1 cellular context compared by ENCODE assay signal in the genomic region with DNA sequence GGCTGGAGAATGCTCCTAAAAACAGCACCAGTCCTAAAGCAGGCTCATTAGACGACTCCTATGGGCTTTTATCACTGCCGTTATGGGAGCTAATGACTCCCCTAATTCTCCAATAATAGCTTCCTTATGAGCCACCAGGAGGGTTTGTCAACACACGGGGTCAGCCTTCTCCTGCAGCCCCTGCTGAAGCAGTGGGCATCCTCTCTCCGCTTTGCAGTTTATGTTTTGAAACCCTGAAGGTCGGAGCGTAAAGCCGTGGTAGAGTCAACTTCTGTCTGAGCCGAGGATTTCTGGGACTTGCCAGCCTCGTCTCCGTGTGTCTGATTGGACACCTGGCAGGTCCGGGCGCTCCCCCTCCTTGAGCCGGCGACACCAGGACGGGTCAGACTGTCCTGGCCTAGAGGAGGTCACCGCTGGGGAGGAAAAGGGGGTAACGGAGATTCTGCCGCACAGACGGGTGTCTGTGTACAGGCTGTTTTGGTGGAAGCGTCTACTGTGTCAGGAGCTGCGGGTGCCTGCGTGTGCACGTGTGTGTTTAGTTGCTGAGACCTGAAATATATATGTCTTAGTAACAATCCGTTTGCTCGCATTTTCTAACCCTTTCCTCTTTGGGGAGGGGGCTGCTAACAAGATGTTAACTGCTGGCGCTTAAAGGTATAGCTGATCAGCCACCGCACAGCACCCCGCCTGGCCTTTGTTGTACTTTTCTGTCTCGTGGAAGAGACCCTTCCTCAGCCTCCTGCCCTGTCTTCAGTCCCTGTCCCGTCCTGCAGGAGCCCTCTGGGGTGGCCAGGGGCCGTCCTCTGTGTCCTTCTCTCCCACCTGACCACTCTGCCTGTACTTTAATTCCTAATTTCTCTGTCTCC.
TF ChIP-seq lines count a peak whose summit lies in the region.

No MANE protein-coding gene starts in this region.

TF ChIP-seq in HEK293, 187 proteins besides CTCF, POLR2A, EP300 and RAD21 (continued from another document and continues in another):
- TF ChIP-seq, protein P1, sequence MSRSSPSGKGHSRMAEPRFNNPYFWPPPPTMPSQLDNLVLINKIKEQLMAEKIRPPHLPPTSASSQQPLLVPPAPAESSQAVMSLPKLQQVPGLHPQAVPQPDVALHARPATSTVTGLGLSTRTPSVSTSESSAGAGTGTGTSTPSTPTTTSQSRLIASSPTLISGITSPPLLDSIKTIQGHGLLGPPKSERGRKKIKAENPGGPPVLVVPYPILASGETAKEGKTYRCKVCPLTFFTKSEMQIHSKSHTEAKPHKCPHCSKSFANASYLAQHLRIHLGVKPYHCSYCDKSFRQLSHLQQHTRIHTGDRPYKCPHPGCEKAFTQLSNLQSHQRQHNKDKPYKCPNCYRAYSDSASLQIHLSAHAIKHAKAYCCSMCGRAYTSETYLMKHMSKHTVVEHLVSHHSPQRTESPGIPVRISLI (tag by site-specific recombination; IDR thresholded peaks at IDR 0.05) = no peak
- TF ChIP-seq ZNF629 (tag by site-specific recombination; IDR thresholded peaks at IDR 0.05) = 0 out of 2 replicates have a peak, but pooled peaks have one; percentile 12
- no peak for TF ChIP-seq SCRT1 (tag by site-specific recombination; IDR thresholded peaks at IDR 0.05; ENCODE audit: borderline replicate concordance)
- TF ChIP-seq, protein P2, sequence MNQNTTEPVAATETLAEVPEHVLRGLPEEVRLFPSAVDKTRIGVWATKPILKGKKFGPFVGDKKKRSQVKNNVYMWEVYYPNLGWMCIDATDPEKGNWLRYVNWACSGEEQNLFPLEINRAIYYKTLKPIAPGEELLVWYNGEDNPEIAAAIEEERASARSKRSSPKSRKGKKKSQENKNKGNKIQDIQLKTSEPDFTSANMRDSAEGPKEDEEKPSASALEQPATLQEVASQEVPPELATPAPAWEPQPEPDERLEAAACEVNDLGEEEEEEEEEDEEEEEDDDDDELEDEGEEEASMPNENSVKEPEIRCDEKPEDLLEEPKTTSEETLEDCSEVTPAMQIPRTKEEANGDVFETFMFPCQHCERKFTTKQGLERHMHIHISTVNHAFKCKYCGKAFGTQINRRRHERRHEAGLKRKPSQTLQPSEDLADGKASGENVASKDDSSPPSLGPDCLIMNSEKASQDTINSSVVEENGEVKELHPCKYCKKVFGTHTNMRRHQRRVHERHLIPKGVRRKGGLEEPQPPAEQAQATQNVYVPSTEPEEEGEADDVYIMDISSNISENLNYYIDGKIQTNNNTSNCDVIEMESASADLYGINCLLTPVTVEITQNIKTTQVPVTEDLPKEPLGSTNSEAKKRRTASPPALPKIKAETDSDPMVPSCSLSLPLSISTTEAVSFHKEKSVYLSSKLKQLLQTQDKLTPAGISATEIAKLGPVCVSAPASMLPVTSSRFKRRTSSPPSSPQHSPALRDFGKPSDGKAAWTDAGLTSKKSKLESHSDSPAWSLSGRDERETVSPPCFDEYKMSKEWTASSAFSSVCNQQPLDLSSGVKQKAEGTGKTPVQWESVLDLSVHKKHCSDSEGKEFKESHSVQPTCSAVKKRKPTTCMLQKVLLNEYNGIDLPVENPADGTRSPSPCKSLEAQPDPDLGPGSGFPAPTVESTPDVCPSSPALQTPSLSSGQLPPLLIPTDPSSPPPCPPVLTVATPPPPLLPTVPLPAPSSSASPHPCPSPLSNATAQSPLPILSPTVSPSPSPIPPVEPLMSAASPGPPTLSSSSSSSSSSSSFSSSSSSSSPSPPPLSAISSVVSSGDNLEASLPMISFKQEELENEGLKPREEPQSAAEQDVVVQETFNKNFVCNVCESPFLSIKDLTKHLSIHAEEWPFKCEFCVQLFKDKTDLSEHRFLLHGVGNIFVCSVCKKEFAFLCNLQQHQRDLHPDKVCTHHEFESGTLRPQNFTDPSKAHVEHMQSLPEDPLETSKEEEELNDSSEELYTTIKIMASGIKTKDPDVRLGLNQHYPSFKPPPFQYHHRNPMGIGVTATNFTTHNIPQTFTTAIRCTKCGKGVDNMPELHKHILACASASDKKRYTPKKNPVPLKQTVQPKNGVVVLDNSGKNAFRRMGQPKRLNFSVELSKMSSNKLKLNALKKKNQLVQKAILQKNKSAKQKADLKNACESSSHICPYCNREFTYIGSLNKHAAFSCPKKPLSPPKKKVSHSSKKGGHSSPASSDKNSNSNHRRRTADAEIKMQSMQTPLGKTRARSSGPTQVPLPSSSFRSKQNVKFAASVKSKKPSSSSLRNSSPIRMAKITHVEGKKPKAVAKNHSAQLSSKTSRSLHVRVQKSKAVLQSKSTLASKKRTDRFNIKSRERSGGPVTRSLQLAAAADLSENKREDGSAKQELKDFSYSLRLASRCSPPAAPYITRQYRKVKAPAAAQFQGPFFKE (tag by site-specific recombination; IDR thresholded peaks at IDR 0.05; ENCODE audit: borderline replicate concordance) = no peak
- TF ChIP-seq ZNF184 (tag by site-specific recombination; IDR thresholded peaks at IDR 0.05) = no peak
- TF ChIP-seq, protein P3, sequence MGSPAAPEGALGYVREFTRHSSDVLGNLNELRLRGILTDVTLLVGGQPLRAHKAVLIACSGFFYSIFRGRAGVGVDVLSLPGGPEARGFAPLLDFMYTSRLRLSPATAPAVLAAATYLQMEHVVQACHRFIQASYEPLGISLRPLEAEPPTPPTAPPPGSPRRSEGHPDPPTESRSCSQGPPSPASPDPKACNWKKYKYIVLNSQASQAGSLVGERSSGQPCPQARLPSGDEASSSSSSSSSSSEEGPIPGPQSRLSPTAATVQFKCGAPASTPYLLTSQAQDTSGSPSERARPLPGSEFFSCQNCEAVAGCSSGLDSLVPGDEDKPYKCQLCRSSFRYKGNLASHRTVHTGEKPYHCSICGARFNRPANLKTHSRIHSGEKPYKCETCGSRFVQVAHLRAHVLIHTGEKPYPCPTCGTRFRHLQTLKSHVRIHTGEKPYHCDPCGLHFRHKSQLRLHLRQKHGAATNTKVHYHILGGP (tag by site-specific recombination; IDR thresholded peaks at IDR 0.05) = no peak
- peak; percentile 33 for TF ChIP-seq GLIS1 (tag by site-specific recombination; IDR thresholded peaks at IDR 0.05)
- TF ChIP-seq ZNF37A (tag by site-specific recombination; IDR thresholded peaks at IDR 0.05) = no peak
- TF ChIP-seq ZNF544 (tag by site-specific recombination; IDR thresholded peaks at IDR 0.05) = no peak
- TF ChIP-seq ZNF600 (tag by site-specific recombination; IDR thresholded peaks at IDR 0.05) = peak; percentile 40; the same call in 1 of the 2 replicates
- TF ChIP-seq, protein P4, sequence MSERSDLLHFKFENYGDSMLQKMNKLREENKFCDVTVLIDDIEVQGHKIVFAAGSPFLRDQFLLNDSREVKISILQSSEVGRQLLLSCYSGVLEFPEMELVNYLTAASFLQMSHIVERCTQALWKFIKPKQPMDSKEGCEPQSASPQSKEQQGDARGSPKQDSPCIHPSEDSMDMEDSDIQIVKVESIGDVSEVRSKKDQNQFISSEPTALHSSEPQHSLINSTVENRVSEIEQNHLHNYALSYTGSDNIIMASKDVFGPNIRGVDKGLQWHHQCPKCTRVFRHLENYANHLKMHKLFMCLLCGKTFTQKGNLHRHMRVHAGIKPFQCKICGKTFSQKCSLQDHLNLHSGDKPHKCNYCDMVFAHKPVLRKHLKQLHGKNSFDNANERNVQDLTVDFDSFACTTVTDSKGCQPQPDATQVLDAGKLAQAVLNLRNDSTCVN (tag by site-specific recombination; optimal IDR thresholded peaks at IDR 0.05) = peak; percentile 35
- no peak for TF ChIP-seq RBAK (tag by site-specific recombination; IDR thresholded peaks at IDR 0.05)
- no peak for TF ChIP-seq ZNF529 (tag by site-specific recombination; IDR thresholded peaks at IDR 0.05; ENCODE audit: insufficient replicate concordance)
- TF ChIP-seq, protein P5, sequence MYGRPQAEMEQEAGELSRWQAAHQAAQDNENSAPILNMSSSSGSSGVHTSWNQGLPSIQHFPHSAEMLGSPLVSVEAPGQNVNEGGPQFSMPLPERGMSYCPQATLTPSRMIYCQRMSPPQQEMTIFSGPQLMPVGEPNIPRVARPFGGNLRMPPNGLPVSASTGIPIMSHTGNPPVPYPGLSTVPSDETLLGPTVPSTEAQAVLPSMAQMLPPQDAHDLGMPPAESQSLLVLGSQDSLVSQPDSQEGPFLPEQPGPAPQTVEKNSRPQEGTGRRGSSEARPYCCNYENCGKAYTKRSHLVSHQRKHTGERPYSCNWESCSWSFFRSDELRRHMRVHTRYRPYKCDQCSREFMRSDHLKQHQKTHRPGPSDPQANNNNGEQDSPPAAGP (tag by site-specific recombination; IDR thresholded peaks at IDR 0.05) = no peak
- TF ChIP-seq, protein P6, sequence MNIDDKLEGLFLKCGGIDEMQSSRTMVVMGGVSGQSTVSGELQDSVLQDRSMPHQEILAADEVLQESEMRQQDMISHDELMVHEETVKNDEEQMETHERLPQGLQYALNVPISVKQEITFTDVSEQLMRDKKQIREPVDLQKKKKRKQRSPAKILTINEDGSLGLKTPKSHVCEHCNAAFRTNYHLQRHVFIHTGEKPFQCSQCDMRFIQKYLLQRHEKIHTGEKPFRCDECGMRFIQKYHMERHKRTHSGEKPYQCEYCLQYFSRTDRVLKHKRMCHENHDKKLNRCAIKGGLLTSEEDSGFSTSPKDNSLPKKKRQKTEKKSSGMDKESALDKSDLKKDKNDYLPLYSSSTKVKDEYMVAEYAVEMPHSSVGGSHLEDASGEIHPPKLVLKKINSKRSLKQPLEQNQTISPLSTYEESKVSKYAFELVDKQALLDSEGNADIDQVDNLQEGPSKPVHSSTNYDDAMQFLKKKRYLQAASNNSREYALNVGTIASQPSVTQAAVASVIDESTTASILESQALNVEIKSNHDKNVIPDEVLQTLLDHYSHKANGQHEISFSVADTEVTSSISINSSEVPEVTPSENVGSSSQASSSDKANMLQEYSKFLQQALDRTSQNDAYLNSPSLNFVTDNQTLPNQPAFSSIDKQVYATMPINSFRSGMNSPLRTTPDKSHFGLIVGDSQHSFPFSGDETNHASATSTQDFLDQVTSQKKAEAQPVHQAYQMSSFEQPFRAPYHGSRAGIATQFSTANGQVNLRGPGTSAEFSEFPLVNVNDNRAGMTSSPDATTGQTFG (tag by site-specific recombination; IDR thresholded peaks at IDR 0.05; ENCODE audit: borderline replicate concordance) = no peak
- no peak for TF ChIP-seq ZNF830 (tag by site-specific recombination; IDR thresholded peaks at IDR 0.05; ENCODE audit: low read depth)
- no peak for TF ChIP-seq MZF1 (tag by site-specific recombination; IDR thresholded peaks at IDR 0.05; ENCODE audit: borderline replicate concordance)
- no peak for TF ChIP-seq ZNF664 (tag by site-specific recombination; IDR thresholded peaks at IDR 0.05)
- TF ChIP-seq, protein P7, sequence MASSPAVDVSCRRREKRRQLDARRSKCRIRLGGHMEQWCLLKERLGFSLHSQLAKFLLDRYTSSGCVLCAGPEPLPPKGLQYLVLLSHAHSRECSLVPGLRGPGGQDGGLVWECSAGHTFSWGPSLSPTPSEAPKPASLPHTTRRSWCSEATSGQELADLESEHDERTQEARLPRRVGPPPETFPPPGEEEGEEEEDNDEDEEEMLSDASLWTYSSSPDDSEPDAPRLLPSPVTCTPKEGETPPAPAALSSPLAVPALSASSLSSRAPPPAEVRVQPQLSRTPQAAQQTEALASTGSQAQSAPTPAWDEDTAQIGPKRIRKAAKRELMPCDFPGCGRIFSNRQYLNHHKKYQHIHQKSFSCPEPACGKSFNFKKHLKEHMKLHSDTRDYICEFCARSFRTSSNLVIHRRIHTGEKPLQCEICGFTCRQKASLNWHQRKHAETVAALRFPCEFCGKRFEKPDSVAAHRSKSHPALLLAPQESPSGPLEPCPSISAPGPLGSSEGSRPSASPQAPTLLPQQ (tag by site-specific recombination; IDR thresholded peaks at IDR 0.05) = no peak
- TF ChIP-seq OSR2 (tag by site-specific recombination; IDR thresholded peaks at IDR 0.05) = peak; percentile 58
- no peak for TF ChIP-seq ZSCAN23 (tag by site-specific recombination; IDR thresholded peaks at IDR 0.05)
- no peak; the same call in 1 of the 2 replicates for TF ChIP-seq REPIN1 (tag by site-specific recombination; IDR thresholded peaks at IDR 0.05; ENCODE audit: low read depth)
- TF ChIP-seq, protein P8, sequence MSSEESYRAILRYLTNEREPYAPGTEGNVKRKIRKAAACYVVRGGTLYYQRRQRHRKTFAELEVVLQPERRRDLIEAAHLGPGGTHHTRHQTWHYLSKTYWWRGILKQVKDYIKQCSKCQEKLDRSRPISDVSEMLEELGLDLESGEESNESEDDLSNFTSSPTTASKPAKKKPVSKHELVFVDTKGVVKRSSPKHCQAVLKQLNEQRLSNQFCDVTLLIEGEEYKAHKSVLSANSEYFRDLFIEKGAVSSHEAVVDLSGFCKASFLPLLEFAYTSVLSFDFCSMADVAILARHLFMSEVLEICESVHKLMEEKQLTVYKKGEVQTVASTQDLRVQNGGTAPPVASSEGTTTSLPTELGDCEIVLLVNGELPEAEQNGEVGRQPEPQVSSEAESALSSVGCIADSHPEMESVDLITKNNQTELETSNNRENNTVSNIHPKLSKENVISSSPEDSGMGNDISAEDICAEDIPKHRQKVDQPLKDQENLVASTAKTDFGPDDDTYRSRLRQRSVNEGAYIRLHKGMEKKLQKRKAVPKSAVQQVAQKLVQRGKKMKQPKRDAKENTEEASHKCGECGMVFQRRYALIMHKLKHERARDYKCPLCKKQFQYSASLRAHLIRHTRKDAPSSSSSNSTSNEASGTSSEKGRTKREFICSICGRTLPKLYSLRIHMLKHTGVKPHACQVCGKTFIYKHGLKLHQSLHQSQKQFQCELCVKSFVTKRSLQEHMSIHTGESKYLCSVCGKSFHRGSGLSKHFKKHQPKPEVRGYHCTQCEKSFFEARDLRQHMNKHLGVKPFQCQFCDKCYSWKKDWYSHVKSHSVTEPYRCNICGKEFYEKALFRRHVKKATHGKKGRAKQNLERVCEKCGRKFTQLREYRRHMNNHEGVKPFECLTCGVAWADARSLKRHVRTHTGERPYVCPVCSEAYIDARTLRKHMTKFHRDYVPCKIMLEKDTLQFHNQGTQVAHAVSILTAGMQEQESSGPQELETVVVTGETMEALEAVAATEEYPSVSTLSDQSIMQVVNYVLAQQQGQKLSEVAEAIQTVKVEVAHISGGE (tag by site-specific recombination; conservative IDR thresholded peaks at IDR 0.05; ENCODE audit: low read depth) = no peak
- no peak for TF ChIP-seq MYNN (tag by site-specific recombination; IDR thresholded peaks at IDR 0.05; ENCODE audit: borderline replicate concordance)
- peak; percentile 41 for TF ChIP-seq ZIC2 (tag by site-specific recombination; IDR thresholded peaks at IDR 0.05)
- TF ChIP-seq, protein P9, sequence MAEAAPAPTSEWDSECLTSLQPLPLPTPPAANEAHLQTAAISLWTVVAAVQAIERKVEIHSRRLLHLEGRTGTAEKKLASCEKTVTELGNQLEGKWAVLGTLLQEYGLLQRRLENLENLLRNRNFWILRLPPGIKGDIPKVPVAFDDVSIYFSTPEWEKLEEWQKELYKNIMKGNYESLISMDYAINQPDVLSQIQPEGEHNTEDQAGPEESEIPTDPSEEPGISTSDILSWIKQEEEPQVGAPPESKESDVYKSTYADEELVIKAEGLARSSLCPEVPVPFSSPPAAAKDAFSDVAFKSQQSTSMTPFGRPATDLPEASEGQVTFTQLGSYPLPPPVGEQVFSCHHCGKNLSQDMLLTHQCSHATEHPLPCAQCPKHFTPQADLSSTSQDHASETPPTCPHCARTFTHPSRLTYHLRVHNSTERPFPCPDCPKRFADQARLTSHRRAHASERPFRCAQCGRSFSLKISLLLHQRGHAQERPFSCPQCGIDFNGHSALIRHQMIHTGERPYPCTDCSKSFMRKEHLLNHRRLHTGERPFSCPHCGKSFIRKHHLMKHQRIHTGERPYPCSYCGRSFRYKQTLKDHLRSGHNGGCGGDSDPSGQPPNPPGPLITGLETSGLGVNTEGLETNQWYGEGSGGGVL (tag by site-specific recombination; IDR thresholded peaks at IDR 0.05) = no peak
